8 cellular contexts compared by ENCODE assay signal in the genomic region with DNA sequence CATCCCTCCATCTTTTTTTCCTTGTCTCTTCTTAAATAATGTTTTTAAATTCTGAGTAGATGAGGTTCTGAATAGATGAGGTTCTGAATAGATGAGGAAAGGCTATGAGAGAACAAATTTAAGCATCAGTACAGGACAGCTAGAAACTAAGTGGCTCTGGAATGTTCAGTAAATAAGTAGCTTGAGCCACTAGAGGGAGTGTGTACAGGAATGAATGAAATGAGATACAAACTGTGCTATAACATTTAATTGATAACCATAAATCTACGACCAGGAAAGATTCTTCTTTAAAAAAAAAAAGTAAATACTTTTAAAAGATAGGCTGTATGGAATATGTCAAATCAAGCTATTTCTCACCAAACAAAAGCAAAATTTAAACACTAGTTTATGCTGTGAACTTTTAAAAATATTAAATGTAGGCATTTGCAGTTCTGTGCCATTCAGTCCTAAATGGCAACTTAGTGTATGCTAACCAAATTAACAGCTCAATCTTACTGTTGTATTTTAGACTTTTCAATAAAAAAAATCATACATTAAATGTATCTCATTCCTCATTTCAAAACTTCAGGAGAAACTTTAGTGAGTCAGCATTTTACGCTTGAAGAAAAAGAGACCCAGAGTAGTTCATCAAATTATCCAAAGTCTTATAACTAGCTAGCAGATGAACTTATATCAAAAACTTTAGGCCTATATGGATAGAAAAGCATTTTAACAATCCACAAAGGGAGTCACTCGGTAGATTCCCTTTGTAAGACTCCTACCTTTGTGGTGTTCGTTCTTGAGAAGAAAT.
A peak's percentile ranks its signal among the peaks of the same experiment; 100 is the strongest.
DNase-seq lines count a peak whose midpoint lies in the region; ATAC-seq and TF ChIP-seq lines count a peak whose summit lies in the region.

No MANE protein-coding gene starts in this region.

- H3K27me3 Mint-ChIP-seq in memory B cell, result no peaks in the 10 kb centered on the region

- ATAC-seq in memory B cell (ENCODE audit: low read depth) (no peak), GM18861 (IDR thresholded peaks at IDR 0.05; ENCODE audit: unreplicated experiment) (no peak)

- no peaks in the 10 kb centered on the region for H3K36me3 ChIP-seq in colonic mucosa

- intact Hi-C loops in colonic mucosa (cut with DNase I), result no loop called here

- H3K4me3 Mint-ChIP-seq in memory B cell, result no peak overlapping the region

- H3K4me1 Mint-ChIP-seq in memory B cell, result peaks cover 26% of the 10 kb centered on the region

- no peaks in the 10 kb centered on the region for H3K9me3 Mint-ChIP-seq in memory B cell

- peak overlapping the region; percentile 97 for H3K27ac Mint-ChIP-seq in memory B cell

- H3K4me3 ChIP-seq in colonic mucosa, result no peak overlapping the region

- H3K36me3 Mint-ChIP-seq in memory B cell, result peaks cover 2% of the 10 kb centered on the region

- H3K9me3 ChIP-seq in colonic mucosa, result no peaks in the 10 kb centered on the region

- DNase-seq in NCI-H345 (lab: John Stamatoyannopoulos, UW) (peak; percentile 0), NCI-H345 treated with DMSO at 0.1 percent for 48 hours (lab: John Stamatoyannopoulos, UW; ENCODE audit: unreplicated experiment) (no peak), NCI-H774 (lab: John Stamatoyannopoulos, UW) (peak; percentile 6), colonic mucosa (no peak), memory B cell (ENCODE audit: low spot score in 2 of 2) (no peak), GM19238 (ENCODE audit: insufficient read length, low spot score) (no peak)
- no peak for DNase-seq in activated T-cell treated with anti-CD3 and anti-CD28 coated beads, Interleukin-2, amount 50 U/mL, for 48 hours

- no peak overlapping the region for H3K9ac ChIP-seq in colonic mucosa (ENCODE audit: low read depth in 2 of 2, low read length in 2 of 2)

- H3K4me1 ChIP-seq in colonic mucosa, result no peaks in the 10 kb centered on the region

- no peaks in the 10 kb centered on the region for H3K27me3 ChIP-seq in colonic mucosa

- TF ChIP-seq CTCF in colonic mucosa (IDR thresholded peaks at IDR 0.05), result peak; percentile 31

- H3K27ac ChIP-seq in colonic mucosa, result no peak overlapping the region

Comparison
In these comparisons a context has a peak if more than half of its experiments do, and no peak if none do; other contexts are left out.
1. DNase-seq: peak in NCI-H345 (single experiment) and NCI-H774 (single experiment); none in NCI-H345 treated with DMSO at 0.1 percent for 48 hours (single experiment), colonic mucosa (single experiment), memory B cell (0 of 2), activated T-cell treated with anti-CD3 and anti-CD28 coated beads, Interleukin-2, amount 50 U/mL, for 48 hours (0 of 2) and GM19238 (single experiment).